28 cellular contexts compared by ENCODE assay signal in genomic region chr13:112159575-112160547, GRCh38.
DNase-seq lines count a peak whose midpoint lies in the region; ATAC-seq, FAIRE-seq and TF ChIP-seq lines count a peak whose summit lies in the region.
"Had no signal": no experiment of that assay in that cellular context is flagged by ENCODE, and none has a peak within 500 bp of the region (broad histone marks: within the 10 kb centered on the region; RNA-seq: fewer than 3 reads in every experiment).

No MANE protein-coding gene starts in this region.

- H3K4me3 ChIP-seq in small intestine (ENCODE audit: low read depth in 1 of 2, low read length in 2 of 2) (no peak overlapping the region), prostate gland (no peak overlapping the region)
- H3K4me3 ChIP-seq: breast epithelium, K562, MG63, sigmoid colon, SJCRH30, stomach, tibial nerve had no signal

- H3K36me3 ChIP-seq in small intestine (ENCODE audit: control insufficient read depth in 2 of 2, insufficient read depth in 2 of 2, low read length in 2 of 2), result no peaks in the 10 kb centered on the region
- no peaks in the 10 kb centered on the region for H3K36me3 ChIP-seq in prostate gland
- H3K36me3 ChIP-seq: breast epithelium, MG63, sigmoid colon, SJCRH30, stomach, tibial nerve had no signal

- no peaks in the 10 kb centered on the region for H3K4me1 ChIP-seq in small intestine (ENCODE audit: control insufficient read depth in 2 of 2, insufficient read depth in 1 of 2, low read depth in 1 of 2, low read length in 1 of 2)
- no peaks in the 10 kb centered on the region for H3K4me1 ChIP-seq in prostate gland (replicated peaks)
- H3K4me1 ChIP-seq: breast epithelium, parathyroid adenoma, sigmoid colon, SJCRH30, stomach, tibial nerve had no signal

- ATAC-seq in GM21423 (IDR thresholded peaks at IDR 0.05; ENCODE audit: unreplicated experiment), result no peak
- ATAC-seq: activated CD4-positive, alpha-beta T cell treated with anti-CD3 and anti-CD28 coated beads for 36 hours; activated T-cell treated with anti-CD3 and anti-CD28 coated beads, Interleukin-2, amount 50 U/mL, for 4 hours; K562; left cardiac atrium; naive thymus-derived CD4-positive, alpha-beta T cell had no signal

- H3K9me3 ChIP-seq in small intestine (ENCODE audit: control insufficient read depth, low read depth) (no peaks in the 10 kb centered on the region), prostate gland (no peaks in the 10 kb centered on the region)
- H3K9me3 ChIP-seq: breast epithelium, MG63, SJCRH30 had no signal

- DNase-seq in NCI-H526 treated with DMSO at 0.1 percent for 48 hours (lab: John Stamatoyannopoulos, UW) (peak; percentile 68), foreskin melanocyte (peak; percentile 21), mesenteric fat pad (ENCODE audit: low spot score) (peak; percentile 87), small intestine (peak; percentile 65), LoVo (ENCODE audit: low spot score) (no peak), AG08396 (ENCODE audit: low spot score) (no peak), prostate gland (ENCODE audit: low spot score) (no peak)
- DNase-seq: activated CD4-positive, alpha-beta T cell treated with anti-CD3 and anti-CD28 coated beads for 36 hours; activated CD8-positive, alpha-beta memory T cell treated with anti-CD3 and anti-CD28 coated beads for 24 hours; activated naive CD4-positive, alpha-beta T cell treated with anti-CD3 and anti-CD28 coated beads for 36 hours; activated T-cell treated with anti-CD3 and anti-CD28 coated beads, Interleukin-2, amount 50 U/mL, for 4 hours; CD4-positive, alpha-beta T cell; cortex of kidney; left cardiac atrium; MG63; naive thymus-derived CD4-positive, alpha-beta T cell; NCI-H1417 treated with DMSO at 0.1 percent for 48 hours; NCI-H510A; sigmoid colon; stomach had no signal

- TF ChIP-seq POLR2A in prostate gland (IDR thresholded peaks at IDR 0.05), result no peak

- intact Hi-C loops in prostate gland (cut with DNase I), result no loop called here

- TF ChIP-seq CTCF in prostate gland (IDR thresholded peaks at IDR 0.05), result no peak

- no peak for FAIRE-seq in small intestine (lab: Jason Lieb, UNC)
- FAIRE-seq: endometrium, K562, RCC 7860 had no signal

- H3K27me3 ChIP-seq in small intestine (ENCODE audit: control insufficient read depth in 2 of 2, insufficient read depth in 2 of 2, low read length in 2 of 2), result peaks cover 0 to 2% of the 10 kb centered on the region in 2 donors
- H3K27me3 ChIP-seq in prostate gland (replicated peaks; ENCODE audit: insufficient read depth), result no peaks in the 10 kb centered on the region
- H3K27me3 ChIP-seq: MG63, tibial nerve had no signal

- 57 to 62% (median 60%) methylated on average over 17 of the region's 17 CpGs for WGBS in small intestine, 3 donors
- 61% methylated on average over 17 of the region's 17 CpGs for WGBS in prostate gland

- H3K27ac ChIP-seq in small intestine (ENCODE audit: low read depth in 1 of 2, low read length in 1 of 2), result no peak overlapping the region
- no peak overlapping the region for H3K27ac ChIP-seq in prostate gland
- H3K27ac ChIP-seq: breast epithelium, parathyroid adenoma, sigmoid colon, SJCRH30, stomach, tibial nerve had no signal

Comparison
In these comparisons a context has a peak if more than half of its experiments do, and no peak if none do; other contexts are left out.
1. DNase-seq: peak in NCI-H526 treated with DMSO at 0.1 percent for 48 hours (single experiment), foreskin melanocyte (single experiment), mesenteric fat pad (single experiment) and small intestine (single experiment); none in LoVo (single experiment), AG08396 (single experiment) and prostate gland (single experiment).